Comparison of ENCODE assay signal across 11 cellular contexts in genomic region chr6:118784641-118785164, GRCh38.
A peak's percentile ranks its signal among the peaks of the same experiment; 100 is the strongest.
DNase-seq lines count a peak whose midpoint lies in the region; ATAC-seq and TF ChIP-seq lines count a peak whose summit lies in the region.
"Had no signal": no experiment of that assay in that cellular context is flagged by ENCODE, and none has a peak within 500 bp of the region (broad histone marks: within the 10 kb centered on the region; RNA-seq: fewer than 3 reads in every experiment).

No MANE protein-coding gene starts in this region.

- peaks cover 7% of the 10 kb centered on the region for H3K9me1 ChIP-seq in IMR-90 (ENCODE audit: insufficient read depth, low read length)

- H3K36me3 Mint-ChIP-seq in T-helper 17 cell (ENCODE audit: low read depth), result no peaks in the 10 kb centered on the region
- no peaks in the 10 kb centered on the region for H3K36me3 Mint-ChIP-seq in T-helper 2 cell treated with Interferon-gamma antibody and Interleukin-4, amounts not matched to agents 5 μg/mL and 100 μg/mL, for 36 hours (ENCODE audit: low read depth)
- H3K36me3 Mint-ChIP-seq in activated CD4-positive, alpha-beta memory T cell treated with anti-CD3 and anti-CD28 coated beads, Interleukin-2, amount 10 ng/mL, durations not matched to agents 7 days and 5 days (ENCODE audit: low read depth), result peaks cover 4% of the 10 kb centered on the region
- H3K36me3 Mint-ChIP-seq: CD14-positive monocyte had no signal

- peak overlapping the region; percentile 38; the same call in 1 of the 2 replicates for H3K18ac ChIP-seq in IMR-90 (ENCODE audit: low read depth, low read length)

- 0 out of 3 replicates have a peak overlapping the region, but pooled peaks have one; percentile 18 for H2BK15ac ChIP-seq in IMR-90 (ENCODE audit: low read depth, low read length)

- no peaks in the 10 kb centered on the region for H3K79me1 ChIP-seq in IMR-90 (ENCODE audit: low read depth in 1 of 2, low read length in 2 of 2)

- no TSS peak for BruUV-seq in IMR-90 (replicated peaks; lab: Mats Ljungman, UMichigan)

- no peak overlapping the region for H4K8ac ChIP-seq in IMR-90 (ENCODE audit: low read depth in 2 of 2, low read length in 2 of 2)

- DNase-seq in IMR-90 (peak; percentile 7), T-helper 17 cell (no peak), left ventricle myocardium inferior (peak; percentile 21), posterior cingulate gyrus (peak in 6 of 10 donors; percentile 8 to 84 (median 24)), germinal center (ENCODE audit: low spot score) (no peak)
- DNase-seq in T-helper 2 cell treated with Interferon-gamma antibody and Interleukin-4, amounts not matched to agents 5 μg/mL and 100 μg/mL, for 36 hours (ENCODE audit: low spot score), result no peak
- no peak for DNase-seq in activated CD4-positive, alpha-beta memory T cell treated with anti-CD3 and anti-CD28 coated beads, Interleukin-2, amount 10 ng/mL, durations not matched to agents 7 days and 5 days
- DNase-seq: activated effector memory CD4-positive, alpha-beta T cell treated with anti-CD3 and anti-CD28 coated beads, Interleukin-2, amount 50 U/mL, for 16 hours; NCI-H446 had no signal

- peak overlapping the region; percentile 7; the same call in 1 of the 2 replicates for H3K4me2 ChIP-seq in IMR-90 (ENCODE audit: low read depth, low read length)

- no peak overlapping the region for H2AK9ac ChIP-seq in IMR-90 (replicated peaks; ENCODE audit: low read depth, low read length, poor library complexity)

- WGBS in IMR-90 (ENCODE audit: extremely low coverage in 2 of 2, insufficient read length in 1 of 2), 2 experiments, result 0% methylated on average over 1 of the region's 5 CpGs; no CpG with 5 or more reads in 1 of the 2 experiments

- H4K5ac ChIP-seq in IMR-90 (ENCODE audit: low read depth, low read length), result peak overlapping the region; percentile 8; the same call in 1 of the 2 replicates

- ATAC-seq in IMR-90 (ENCODE audit: low read depth) (peak; percentile 50), T-helper 17 cell (no peak), HG02678 (IDR thresholded peaks at IDR 0.05; ENCODE audit: unreplicated experiment) (no peak)

- H3K36me3 ChIP-seq in IMR-90 (ENCODE audit: control insufficient read depth, insufficient read depth, low read length), result no peaks in the 10 kb centered on the region
- H3K36me3 ChIP-seq in left ventricle myocardium inferior, result no peaks in the 10 kb centered on the region

- TF ChIP-seq RAD21 in IMR-90 (IDR thresholded peaks at IDR 0.05; ENCODE audit: low read length), result no peak

- no peak overlapping the region for H3K14ac ChIP-seq in IMR-90 (replicated peaks; ENCODE audit: low read depth, low read length)

- peak overlapping the region; percentile 36; the same call in 1 of the 2 replicates for H2BK120ac ChIP-seq in IMR-90 (ENCODE audit: low read depth, low read length)

- H3K27me3 ChIP-seq in IMR-90 (ENCODE audit: control insufficient read depth, insufficient read depth, low read length), result peaks cover 1% of the 10 kb centered on the region; the same call in 1 of the 2 replicates
- H3K27me3 ChIP-seq in left ventricle myocardium inferior (ENCODE audit: low read depth), result no peaks in the 10 kb centered on the region

- no peak overlapping the region; the same call in 1 of the 2 replicates for H2AK5ac ChIP-seq in IMR-90 (ENCODE audit: low read depth, low read length)

- no peak overlapping the region for H2BK5ac ChIP-seq in IMR-90 (ENCODE audit: low read depth, low read length, poor library complexity, severe bottlenecking)

- peak overlapping the region; percentile 32; the same call in 1 of the 2 replicates for H3K4ac ChIP-seq in IMR-90 (ENCODE audit: low read depth, low read length)

- dilution Hi-C loops in IMR-90 (cut with HindIII; ENCODE audit: low sequenced_read_pairs, unreplicated experiment), result no loop called here

- H3K27me3 Mint-ChIP-seq in T-helper 17 cell, result no peaks in the 10 kb centered on the region
- peaks cover 4% of the 10 kb centered on the region for H3K27me3 Mint-ChIP-seq in T-helper 2 cell treated with Interferon-gamma antibody and Interleukin-4, amounts not matched to agents 5 μg/mL and 100 μg/mL, for 36 hours (ENCODE audit: low read depth)
- peaks cover 4% of the 10 kb centered on the region for H3K27me3 Mint-ChIP-seq in activated CD4-positive, alpha-beta memory T cell treated with anti-CD3 and anti-CD28 coated beads, Interleukin-2, amount 10 ng/mL, durations not matched to agents 7 days and 5 days

- peaks cover 21% of the 10 kb centered on the region for H3K4me1 Mint-ChIP-seq in T-helper 17 cell
- peaks cover 16% of the 10 kb centered on the region for H3K4me1 Mint-ChIP-seq in T-helper 2 cell treated with Interferon-gamma antibody and Interleukin-4, amounts not matched to agents 5 μg/mL and 100 μg/mL, for 36 hours (ENCODE audit: low read depth)
- peaks cover 17% of the 10 kb centered on the region for H3K4me1 Mint-ChIP-seq in activated CD4-positive, alpha-beta memory T cell treated with anti-CD3 and anti-CD28 coated beads, Interleukin-2, amount 10 ng/mL, durations not matched to agents 7 days and 5 days

- peak overlapping the region; percentile 26 for H2AFZ ChIP-seq in IMR-90 (replicated peaks; ENCODE audit: low read length, poor library complexity)

- POLR2A ChIA-PET in IMR-90 (lab: Charles Lee; ENCODE audit: unreplicated experiment), result interaction anchor here (0.5 kb wide), 1 partner anchor 639 kb away, joined by 6 read pairs; no protein-coding TSS in a partner anchor
- POLR2A ChIA-PET in activated CD4-positive, alpha-beta memory T cell treated with anti-CD3 and anti-CD28 coated beads, Interleukin-2, amount 10 ng/mL, durations not matched to agents 7 days and 5 days (lab: Charles Lee), result interaction anchor here (0.6 kb wide), 1 partner anchor 128 kb away, joined by 3 read pairs; no protein-coding TSS in a partner anchor

- H3K27ac Mint-ChIP-seq in T-helper 17 cell, result peak overlapping the region; percentile 67
- H3K27ac Mint-ChIP-seq in T-helper 2 cell treated with Interferon-gamma antibody and Interleukin-4, amounts not matched to agents 5 μg/mL and 100 μg/mL, for 36 hours, result no peak overlapping the region
- no peak overlapping the region for H3K27ac Mint-ChIP-seq in activated CD4-positive, alpha-beta memory T cell treated with anti-CD3 and anti-CD28 coated beads, Interleukin-2, amount 10 ng/mL, durations not matched to agents 7 days and 5 days

- no peaks in the 10 kb centered on the region for H4K20me1 ChIP-seq in IMR-90 (ENCODE audit: insufficient read depth, low read length)

- TF ChIP-seq POLR2A in IMR-90 (IDR thresholded peaks at IDR 0.05; ENCODE audit: low read depth, low read length), result no peak

- H3K4me3 ChIP-seq in IMR-90 (ENCODE audit: insufficient read depth, low read depth, low read length) (no peak overlapping the region), left ventricle myocardium inferior (no peak overlapping the region)

- intact Hi-C loops in IMR-90 (cut with micrococcal nuclease) (no loop called here), left ventricle myocardium inferior (cut with micrococcal nuclease) (no loop called here), posterior cingulate gyrus (cut with DNase I) (no loop called here)

- H3K4me1 ChIP-seq in IMR-90 (ENCODE audit: control insufficient read depth, insufficient read depth, low read length), result peaks cover 8% of the 10 kb centered on the region
- H3K4me1 ChIP-seq in left ventricle myocardium inferior, result peaks cover 24% of the 10 kb centered on the region

- in situ Hi-C loops in IMR-90 (cut with MboI; ENCODE audit: low sequenced_read_pairs), result no loop called here

- no peak overlapping the region for H3K9ac ChIP-seq in IMR-90 (ENCODE audit: low read depth, low read length)

- TF ChIP-seq CTCF in IMR-90 (conservative IDR thresholded peaks at IDR 0.05; ENCODE audit: low read depth, low read length) (no peak), left ventricle myocardium inferior (IDR thresholded peaks at IDR 0.05; ENCODE audit: borderline replicate concordance) (no peak)

- CTCF ChIA-PET in IMR-90 (lab: Yijun Ruan, JAX), result interaction anchor here (1.3 kb wide), 1 partner anchor 16 kb away, joined by 6 read pairs; no protein-coding TSS in a partner anchor
- CTCF ChIA-PET in activated CD4-positive, alpha-beta memory T cell treated with anti-CD3 and anti-CD28 coated beads, Interleukin-2, amount 10 ng/mL, durations not matched to agents 7 days and 5 days (lab: Charles Lee), result interaction anchor here (1.3 to 2.3 kb wide), 3 partner anchors 9 to 16 kb away, joined by 3 to 9 read pairs (median 3); no protein-coding TSS in a partner anchor

- H2BK20ac ChIP-seq in IMR-90 (ENCODE audit: low read depth, low read length), result 0 out of 2 replicates have a peak overlapping the region, but pooled peaks have one; percentile 23

- H3K27ac ChIP-seq in IMR-90 (ENCODE audit: insufficient read depth, low read length) (peak overlapping the region; percentile 63; the same call in 1 of the 2 replicates), left ventricle myocardium inferior (replicated peaks) (no peak overlapping the region)

- H3K4me3 Mint-ChIP-seq in T-helper 17 cell, result no peak overlapping the region
- no peak overlapping the region for H3K4me3 Mint-ChIP-seq in T-helper 2 cell treated with Interferon-gamma antibody and Interleukin-4, amounts not matched to agents 5 μg/mL and 100 μg/mL, for 36 hours
- no peak overlapping the region for H3K4me3 Mint-ChIP-seq in activated CD4-positive, alpha-beta memory T cell treated with anti-CD3 and anti-CD28 coated beads, Interleukin-2, amount 10 ng/mL, durations not matched to agents 7 days and 5 days

- H3K9me3 Mint-ChIP-seq in T-helper 2 cell treated with Interferon-gamma antibody and Interleukin-4, amounts not matched to agents 5 μg/mL and 100 μg/mL, for 36 hours, result no peaks in the 10 kb centered on the region
- H3K9me3 Mint-ChIP-seq in activated CD4-positive, alpha-beta memory T cell treated with anti-CD3 and anti-CD28 coated beads, Interleukin-2, amount 10 ng/mL, durations not matched to agents 7 days and 5 days, result no peaks in the 10 kb centered on the region
- H3K9me3 Mint-ChIP-seq: CD14-positive monocyte had no signal

- no peaks in the 10 kb centered on the region for H3K9me3 ChIP-seq in IMR-90 (ENCODE audit: control insufficient read depth, insufficient read depth, low read length)
- H3K9me3 ChIP-seq in T-helper 17 cell (ENCODE audit: control insufficient read depth, low read length, poor library complexity, severe bottlenecking), result no peaks in the 10 kb centered on the region
- no peaks in the 10 kb centered on the region for H3K9me3 ChIP-seq in left ventricle myocardium inferior (replicated peaks)

- H3K23ac ChIP-seq in IMR-90 (ENCODE audit: low read depth, low read length), result no peak overlapping the region

- no peak overlapping the region for H3K56ac ChIP-seq in IMR-90 (ENCODE audit: extremely low read depth, insufficient read depth, low read length)

- H4K91ac ChIP-seq in IMR-90 (ENCODE audit: insufficient read depth, low read depth, low read length), result peak overlapping the region; percentile 2; the same call in 1 of the 2 replicates

TF ChIP-seq in IMR-90, 13 proteins besides CTCF, POLR2A, EP300 and RAD21 (continues in another document):
- TF ChIP-seq CEBPB (IDR thresholded peaks at IDR 0.05; ENCODE audit: low read depth, low read length) (no peak), SMC3 (IDR thresholded peaks at IDR 0.05; ENCODE audit: low read depth, low read length) (no peak), MXI1 (IDR thresholded peaks at IDR 0.05; ENCODE audit: borderline replicate concordance, low read depth, low read length) (no peak), RFX5 (IDR thresholded peaks at IDR 0.05; ENCODE audit: low read depth, low read length) (no peak)

Comparison
In these comparisons a context has a peak if more than half of its experiments do, and no peak if none do; other contexts are left out.
1. DNase-seq: peak in IMR-90 (single experiment), left ventricle myocardium inferior (single experiment) and posterior cingulate gyrus (6 of 10); none in T-helper 17 cell (0 of 3), T-helper 2 cell treated with Interferon-gamma antibody and Interleukin-4, amounts not matched to agents 5 μg/mL and 100 μg/mL, for 36 hours (single experiment), germinal center (single experiment) and activated CD4-positive, alpha-beta memory T cell treated with anti-CD3 and anti-CD28 coated beads, Interleukin-2, amount 10 ng/mL, durations not matched to agents 7 days and 5 days (single experiment).